ENCODE assay signal across 12 cellular contexts in genomic region chr3:190615607-190616006, GRCh38.
"Had no signal": no experiment of that assay in that cellular context is flagged by ENCODE, and none has a peak within 500 bp of the region (broad histone marks: within the 10 kb centered on the region; RNA-seq: fewer than 3 reads in every experiment).

No MANE protein-coding gene starts in this region.

- H3K27ac ChIP-seq: thoracic aorta had no signal

- H3K27me3 Mint-ChIP-seq: activated CD4-positive, alpha-beta memory T cell treated with anti-CD3 and anti-CD28 coated beads for 36 hours; activated naive CD4-positive, alpha-beta T cell treated with anti-CD3 and anti-CD28 coated beads, Interleukin-2, amount 50 U/mL, for 24 hours; natural killer cell treated with Interleukin-12 subunit alpha and Interleukin-12 subunit beta and Interleukin-15 and Interleukin-18, amount 100 ng/mL, for 72 hours had no signal

- H3K9me3 Mint-ChIP-seq: activated CD4-positive, alpha-beta memory T cell treated with anti-CD3 and anti-CD28 coated beads for 36 hours; activated naive CD4-positive, alpha-beta T cell treated with anti-CD3 and anti-CD28 coated beads, Interleukin-2, amount 50 U/mL, for 24 hours; natural killer cell treated with Interleukin-12 subunit alpha and Interleukin-12 subunit beta and Interleukin-15 and Interleukin-18, amount 100 ng/mL, for 72 hours had no signal

- H3K9me3 ChIP-seq: stomach, thoracic aorta had no signal

- H3K27ac Mint-ChIP-seq: activated CD4-positive, alpha-beta memory T cell treated with anti-CD3 and anti-CD28 coated beads for 36 hours had no signal

- H3K4me3 Mint-ChIP-seq: activated CD4-positive, alpha-beta memory T cell treated with anti-CD3 and anti-CD28 coated beads for 36 hours; activated naive CD4-positive, alpha-beta T cell treated with anti-CD3 and anti-CD28 coated beads, Interleukin-2, amount 50 U/mL, for 24 hours; natural killer cell treated with Interleukin-12 subunit alpha and Interleukin-12 subunit beta and Interleukin-15 and Interleukin-18, amount 100 ng/mL, for 72 hours had no signal

- ATAC-seq: left cardiac atrium; natural killer cell treated with Interleukin-12 subunit alpha and Interleukin-12 subunit beta and Interleukin-15 and Interleukin-18, amount 100 ng/mL, for 72 hours had no signal

- H3K4me3 ChIP-seq: stomach, thoracic aorta had no signal

- DNase-seq: activated CD4-positive, alpha-beta memory T cell treated with anti-CD3 and anti-CD28 coated beads for 36 hours; activated CD8-positive, alpha-beta memory T cell treated with anti-CD3 and anti-CD28 coated beads, Interleukin-2, amount 50 U/mL, for 4 hours; activated effector memory CD4-positive, alpha-beta T cell treated with Interleukin-2 at 50 U/mL for 16 hours; anterior cingulate cortex; hypothalamus; left cardiac atrium; occipital lobe; stimulated activated CD4-positive, alpha-beta T cell treated with anti-CD3 and anti-CD28 coated beads, Interleukin-12 subunit alpha, Interleukin-12 subunit beta, amount 100 ng/mL, for 4 hours; stomach had no signal

- H3K27me3 ChIP-seq: stomach had no signal

- H3K36me3 ChIP-seq: stomach, thoracic aorta had no signal
